Comparison of ENCODE assay signal across 8 cellular contexts in genomic region chr12:3872800-3873636, GRCh38. TPM values are rescaled to one million over a fixed set of nuclear protein-coding genes. Genes with fewer than 3 reads are reported as not detected.
A peak's percentile ranks its signal among the peaks of the same experiment; 100 is the strongest.
DNase-seq lines count a peak whose midpoint lies in the region; ATAC-seq, FAIRE-seq and TF ChIP-seq lines count a peak whose summit lies in the region.

PARP11 (minus strand) TSS chr12:3873399; CDS start chr12:3873229, 170 bp downstream.

- POLR2A ChIA-PET in HepG2 (lab: Yijun Ruan, JAX): interaction anchor here (0.8 to 1.6 kb wide), 6 partner anchors 8 to 404 kb away, joined by 3 to 9 read pairs (median 3); no protein-coding TSS in a partner anchor

- peak within 1 kb of the TSS; percentile 82 to 94 (median 87) for H3K9ac ChIP-seq in BLaER1 treated with 17β-estradiol and CSF1 and Interleukin-3, amounts not matched to agents 10 nM and 100 nM
- peak within 1 kb of the TSS; percentile 93 for H3K9ac ChIP-seq in HepG2 (ENCODE audit: insufficient read depth, low read depth, low read length)

- no peak for TF ChIP-seq RAD21 in HepG2 (CRISPR knock-in tag; IDR thresholded peaks at IDR 0.05)

- no peak for TF ChIP-seq CTCF in HepG2 (CRISPR knock-in tag; IDR thresholded peaks at IDR 0.05)

- peak; percentile 84 for FAIRE-seq in HepG2 (lab: Jason Lieb, UNC)

- H3K27ac ChIP-seq in BLaER1 treated with 17β-estradiol and CSF1 and Interleukin-3, amounts not matched to agents 10 nM and 100 nM: peak within 1 kb of the TSS; percentile 82 to 96 (median 87)
- peak within 1 kb of the TSS; percentile 89 for H3K27ac ChIP-seq in HepG2 (ENCODE audit: extremely low read length, insufficient read depth, low read length)

- peaks cover 30 to 39% (median 37%) of the 10 kb centered on the region in 10 experiments for H3K4me1 ChIP-seq in BLaER1 treated with 17β-estradiol and CSF1 and Interleukin-3, amounts not matched to agents 10 nM and 100 nM
- H3K4me1 ChIP-seq in HepG2 (ENCODE audit: insufficient read depth, low read length): peaks cover 32% of the 10 kb centered on the region

- CTCF ChIA-PET in HepG2 (lab: Yijun Ruan, JAX; ENCODE audit: low intra/inter-chr PET ratio, low total read pairs): no interaction called here

- H2AFZ ChIP-seq in HepG2 (ENCODE audit: low read length): peak within 1 kb of the TSS; percentile 89

- peak within 1 kb of the TSS; percentile 61 to 84 (median 80) for H3K4me3 ChIP-seq in BLaER1 treated with 17β-estradiol and CSF1 and Interleukin-3, amounts not matched to agents 10 nM and 100 nM
- H3K4me3 ChIP-seq in HepG2 (replicated peaks in 1 of 3; ENCODE audit: insufficient read depth in 1 of 3, low read depth in 2 of 3, low read length in 3 of 3): peak within 1 kb of the TSS; percentile 71 to 97 (median 88)

- H3K4me2 ChIP-seq in BLaER1 treated with 17β-estradiol and CSF1 and Interleukin-3, amounts not matched to agents 10 nM and 100 nM: peak within 1 kb of the TSS; percentile 79 to 96 (median 91)
- H3K4me2 ChIP-seq in HepG2 (ENCODE audit: low read depth, low read length): peak within 1 kb of the TSS; percentile 84

- DNase-seq in NCI-H748 treated with DMSO at 0.1 percent for 48 hours (lab: John Stamatoyannopoulos, UW): peak; percentile 74
- DNase-seq in activated CD4-positive, alpha-beta T cell treated with anti-CD3 and anti-CD28 coated beads, Interleukin-2, amount 50 U/mL, for 24 hours (ENCODE audit: low read depth in 1 of 2, low spot score in 1 of 2): peak; percentile 94 to 97
- DNase-seq in dedifferentiated amniotic fluid mesenchymal stem cell (ENCODE audit: extremely low spot score): peak; percentile 97
- peak; percentile 91 for DNase-seq in HepG2 (ENCODE audit: low spot score)
- peak; percentile 99 for DNase-seq in stimulated activated CD4-positive, alpha-beta T cell treated with anti-CD3 and anti-CD28 coated beads, Interleukin-4, amount 100 ng/mL, for 1 hour

- ATAC-seq in GM19351 (IDR thresholded peaks at IDR 0.05; ENCODE audit: unreplicated experiment) (peak; percentile 93), HG03521 (IDR thresholded peaks at IDR 0.05; ENCODE audit: unreplicated experiment) (peak; percentile 92), HepG2 (peak; percentile 99)

- peaks cover 0 to 6% (median 0%) of the 10 kb centered on the region in 11 experiments; a peak in 4 of 22 replicates for H3K36me3 ChIP-seq in BLaER1 treated with 17β-estradiol and CSF1 and Interleukin-3, amounts not matched to agents 10 nM and 100 nM
- no peaks in the 10 kb centered on the region for H3K36me3 ChIP-seq in HepG2 (replicated peaks in 1 of 2; ENCODE audit: control insufficient read depth in 1 of 2, insufficient read depth in 2 of 2, low read length in 2 of 2)

- H4K20me1 ChIP-seq in BLaER1 treated with 17β-estradiol and CSF1 and Interleukin-3, amounts not matched to agents 10 nM and 100 nM: no peaks in the 10 kb centered on the region; a peak in 1 of 22 replicates
- H4K20me1 ChIP-seq in HepG2 (ENCODE audit: insufficient read depth, low read length): no peaks in the 10 kb centered on the region

- 0 out of 4 replicates have a peak, but pooled peaks of 1 of the 2 experiments have one; percentile 4 for TF ChIP-seq EP300 in HepG2 (IDR thresholded peaks at IDR 0.05; ENCODE audit: low read depth in 2 of 2, low read length in 2 of 2)
- no peak for TF ChIP-seq EP300 in HepG2 (CRISPR knock-in tag; IDR thresholded peaks at IDR 0.05; ENCODE audit: borderline replicate concordance)

- H3K79me2 ChIP-seq in HepG2 (ENCODE audit: insufficient read depth, low read length): peaks cover 23% of the 10 kb centered on the region

- BruUV-seq in HepG2 (replicated peaks; lab: Mats Ljungman, UMichigan): no TSS peak

- no peaks in the 10 kb centered on the region for H3K27me3 ChIP-seq in BLaER1 treated with 17β-estradiol and CSF1 and Interleukin-3, amounts not matched to agents 10 nM and 100 nM
- H3K27me3 ChIP-seq in HepG2 (ENCODE audit: control insufficient read depth in 1 of 2, insufficient read depth in 2 of 2, low read length in 2 of 2): no peaks in the 10 kb centered on the region; a peak in 1 of 5 replicates

- under 1% methylated on average over 43 of the region's 55 CpGs for WGBS in HepG2 (ENCODE audit: low lambda C conversion rate)

- intact Hi-C loops in HepG2 (cut with micrococcal nuclease; ENCODE audit: unreplicated experiment): loop anchor here (10.0 kb wide), 1 partner anchor 142 kb away; no protein-coding TSS in a partner anchor

- TF ChIP-seq POLR2A in HepG2 (IDR thresholded peaks at IDR 0.05; ENCODE audit: insufficient read depth in 1 of 2, low read depth in 2 of 2, low read length in 2 of 2): peak; percentile 59 to 71; a peak in 3 of 4 replicates

- in situ Hi-C loops in HepG2 (cut with HindIII; ENCODE audit: extremely low pct_ligation_motif_present, low pct_unique_long_range_greater_than_20kb): no loop called here

- H3K9me3 ChIP-seq in BLaER1 treated with 17β-estradiol and CSF1 and Interleukin-3, amounts not matched to agents 10 nM and 100 nM (replicated peaks in 1 of 11): peaks cover 0 to 15% (median 9%) of the 10 kb centered on the region in 11 experiments; a peak in 9 of 22 replicates
- no peaks in the 10 kb centered on the region for H3K9me3 ChIP-seq in HepG2 (ENCODE audit: low read length)

TF ChIP-seq in HepG2, 621 proteins besides CTCF, POLR2A, EP300 and RAD21 (continues in another document):
- TF ChIP-seq PHF21A (CRISPR knock-in tag; IDR thresholded peaks at IDR 0.05): no peak
- no peak for TF ChIP-seq E2F2 (CRISPR knock-in tag; IDR thresholded peaks at IDR 0.05; ENCODE audit: borderline replicate concordance)
- TF ChIP-seq MXD4 (CRISPR knock-in tag; IDR thresholded peaks at IDR 0.05): 0 out of 2 replicates have a peak, but pooled peaks have one; percentile 47
- no peak for TF ChIP-seq KDM6A (CRISPR knock-in tag; IDR thresholded peaks at IDR 0.05; ENCODE audit: low read depth)
- no peak for TF ChIP-seq ZNF777 (CRISPR knock-in tag; IDR thresholded peaks at IDR 0.05)
- TF ChIP-seq MXD1 (CRISPR knock-in tag; IDR thresholded peaks at IDR 0.05): no peak
- TF ChIP-seq FUBP1 (CRISPR knock-in tag; IDR thresholded peaks at IDR 0.05; ENCODE audit: borderline replicate concordance): no peak
- TF ChIP-seq KLF13 (CRISPR knock-in tag; IDR thresholded peaks at IDR 0.05): no peak

RNA-seq across cellular contexts. Expression of gene PARP11, which starts in this region (rescaled TPM):
- total RNA-seq in HepG2 (2016; rRNA removed; fragmentation: Illumina TruSeq; extraction: Trizol): 7.6 and 11.5 TPM in 2 replicates
- 6.5 and 6.9 TPM in 2 replicates for total RNA-seq in HepG2 (2016; cell fraction: cytosol; rRNA removed; fragmentation: Illumina TruSeq; extraction: Trizol; ENCODE audit: low read depth)
- 7.2 and 11.1 TPM in 2 replicates for total RNA-seq in HepG2 (2016; cell fraction: insoluble cytoplasmic fraction; rRNA removed; fragmentation: Illumina TruSeq; extraction: Trizol)
- 6.3 and 8.2 TPM in 2 replicates for total RNA-seq in HepG2 (2016; cell fraction: membrane; rRNA removed; fragmentation: Illumina TruSeq; extraction: Trizol)
- total RNA-seq in HepG2 (2016; cell fraction: nucleus; rRNA removed; fragmentation: Illumina TruSeq; extraction: Trizol): 10.1 and 10.5 TPM in 2 replicates
- 4.0 and 4.2 TPM in 2 replicates for polyA plus RNA-seq in HepG2 (2011; rRNA removed)
- 2.2 and 3.4 TPM in 2 replicates for polyA plus RNA-seq in HepG2 (2011; cell fraction: cytosol; rRNA removed)
- polyA plus RNA-seq in HepG2 (2011; cell fraction: nucleus; rRNA removed): 2.5 and 2.9 TPM in 2 replicates
- 3.1 and 4.5 TPM in 2 replicates for polyA plus RNA-seq in HepG2 (2012)
- polyA plus RNA-seq in HepG2 (2016; cell fraction: cytosol; fragmentation: Illumina TruSeq; extraction: Trizol; ENCODE audit: low read depth): 1.3 and 2.1 TPM in 2 replicates
- 6.2 and 7.9 TPM in 2 replicates for polyA plus RNA-seq in HepG2 (2016; cell fraction: insoluble cytoplasmic fraction; fragmentation: Illumina TruSeq; extraction: Trizol; ENCODE audit: low read depth)
- polyA plus RNA-seq in HepG2 (2016; cell fraction: membrane; fragmentation: Illumina TruSeq; extraction: Trizol; ENCODE audit: low read depth): 2.5 and 2.9 TPM in 2 replicates
- 4.5 and 5.9 TPM in 2 replicates for polyA plus RNA-seq in HepG2 (2016; cell fraction: nucleus; fragmentation: Illumina TruSeq; extraction: Trizol; ENCODE audit: insufficient read depth, low read depth)
- polyA minus RNA-seq in HepG2 (2011; rRNA and poly(A)+ RNA removed; ENCODE audit: low replicate concordance): 4.3 TPM in 1 of 2 replicates, not detected in the other
- 2.3 and 5.7 TPM in 2 replicates for polyA minus RNA-seq in HepG2 (2011; cell fraction: cytosol; rRNA and poly(A)+ RNA removed)
- polyA minus RNA-seq in HepG2 (2011; cell fraction: nucleus; rRNA and poly(A)+ RNA removed): 13.3 and 18.6 TPM in 2 replicates

Comparison
In these comparisons a context has a peak if more than half of its experiments do, and no peak if none do; other contexts are left out.
1. Peak in every context shown above with its lines: DNase-seq, ATAC-seq, H3K4me3 ChIP-seq and H3K27ac ChIP-seq.